Comparison of ENCODE assay signal across 37 cellular contexts in the genomic region with DNA sequence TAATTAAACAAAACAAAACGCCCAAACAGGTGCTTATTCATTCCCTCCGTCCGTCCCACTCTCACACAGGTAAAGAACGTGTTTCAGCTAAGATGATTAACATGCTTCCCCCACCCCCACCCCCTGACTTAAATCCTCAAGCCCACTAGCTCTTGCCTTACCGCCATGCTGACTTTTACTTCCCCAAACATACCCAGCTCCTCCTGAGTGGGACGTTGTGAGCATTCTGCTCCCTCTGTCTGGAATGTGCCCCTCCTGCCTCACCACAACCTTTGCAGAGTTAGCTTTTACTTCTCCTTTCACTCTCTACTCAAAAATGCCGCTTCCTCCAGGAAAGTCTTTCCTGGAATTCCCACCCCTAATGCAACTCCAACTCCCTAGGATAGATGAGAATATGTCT.
"Had no signal": no experiment of that assay in that cellular context is flagged by ENCODE, and none has a peak within 500 bp of the region (broad histone marks: within the 10 kb centered on the region; RNA-seq: fewer than 3 reads in every experiment).

No MANE protein-coding gene starts in this region.

- DNase-seq: activated CD4-positive, alpha-beta T cell treated with anti-CD3 and anti-CD28 coated beads for 4 hours; activated CD4-positive, alpha-beta T cell treated with anti-CD3 and anti-CD28 coated beads, Interleukin-2, amount 50 U/mL, for 48 hours; activated CD8-positive, alpha-beta memory T cell treated with anti-CD3 and anti-CD28 coated beads for 24 hours; activated effector memory CD4-positive, alpha-beta T cell treated with anti-CD3 and anti-CD28 coated beads, Interleukin-2, amount 50 U/mL, for 16 hours; activated naive CD4-positive, alpha-beta T cell treated with anti-CD3 and anti-CD28 coated beads for 36 hours; activated naive CD8-positive, alpha-beta T cell treated with anti-CD3 and anti-CD28 coated beads for 36 hours; adrenal gland; aorta; cerebellar nuclear complex; colonic mucosa; effector memory CD4-positive, alpha-beta T cell; erythroblast; gastrocnemius medialis; glutamatergic neuron; mammary epithelial cell; naive B cell; nephron progenitor cell; occipital lobe; psoas muscle; sigmoid colon; small intestine; stimulated activated CD4-positive, alpha-beta T cell treated with anti-CD3 and anti-CD28 coated beads, Interleukin-4, amount 100 ng/mL, for 24 hours; stimulated activated naive CD8-positive, alpha-beta T cell treated with anti-CD3 and anti-CD28 coated beads, Interleukin-15, amount 100 ng/mL, for 72 hours; T-helper 9 cell; thyroid gland; upper lobe of left lung had no signal

- ATAC-seq: gastrocnemius medialis; psoas muscle; stimulated activated memory B cell treated with anti-CD40 and anti-IgM and Interleukin-4, amounts not matched to agents 10 μg/mL and 1 μg/mL and 100 μg/mL, for 72 hours; stimulated activated naive CD8-positive, alpha-beta T cell treated with anti-CD3 and anti-CD28 coated beads, Interleukin-15, amount 100 ng/mL, for 72 hours had no signal

- H3K4me3 ChIP-seq: adrenal gland, cardiac muscle cell, colonic mucosa, dorsolateral prefrontal cortex, gastrocnemius medialis, hepatocyte, psoas muscle, sigmoid colon, thyroid gland, upper lobe of left lung had no signal

- H3K9me3 Mint-ChIP-seq: mesothelial cell of epicardium, nephron progenitor cell had no signal

- H3K27me3 Mint-ChIP-seq: naive B cell; stimulated activated memory B cell treated with anti-CD40 and anti-IgM and Interleukin-4, amounts not matched to agents 10 μg/mL and 1 μg/mL and 100 μg/mL, for 72 hours; stimulated activated naive CD8-positive, alpha-beta T cell treated with anti-CD3 and anti-CD28 coated beads, Interleukin-15, amount 100 ng/mL, for 72 hours had no signal

- H3K27me3 ChIP-seq: adrenal gland, cardiac muscle cell, colonic mucosa, gastrocnemius medialis, sigmoid colon, thyroid gland, upper lobe of left lung had no signal

- H3K27ac ChIP-seq: adrenal gland, cardiac muscle cell, colonic mucosa, dorsolateral prefrontal cortex, gastrocnemius medialis, hepatocyte, parathyroid adenoma, psoas muscle, sigmoid colon, thyroid gland, upper lobe of left lung, VCaP had no signal

- H3K9me3 ChIP-seq: adrenal gland, colonic mucosa, gastrocnemius medialis, psoas muscle, thyroid gland, upper lobe of left lung had no signal

- H3K4me2 ChIP-seq: hepatocyte had no signal

- H3K4me3 Mint-ChIP-seq: activated naive CD4-positive, alpha-beta T cell treated with anti-CD3 and anti-CD28 coated beads for 36 hours; activated naive CD8-positive, alpha-beta T cell treated with anti-CD3 and anti-CD28 coated beads for 36 hours; mesothelial cell of epicardium; naive B cell; nephron progenitor cell; stimulated activated memory B cell treated with anti-CD40 and anti-IgM and Interleukin-4, amounts not matched to agents 10 μg/mL and 1 μg/mL and 100 μg/mL, for 72 hours; stimulated activated naive CD8-positive, alpha-beta T cell treated with anti-CD3 and anti-CD28 coated beads, Interleukin-15, amount 100 ng/mL, for 72 hours; T-helper 1 cell treated with Interleukin-12 subunit alpha and Interleukin-12 subunit beta and Interleukin-4 antibody, amounts not matched to agents 30 μg/mL and 1 μg/mL, for 36 hours had no signal

- H3K36me3 Mint-ChIP-seq: activated naive CD8-positive, alpha-beta T cell treated with anti-CD3 and anti-CD28 coated beads for 36 hours; brain; mesothelial cell of epicardium; naive B cell; stimulated activated memory B cell treated with anti-CD40 and anti-IgM and Interleukin-4, amounts not matched to agents 10 μg/mL and 1 μg/mL and 100 μg/mL, for 72 hours had no signal

- H3K4me1 Mint-ChIP-seq: activated naive CD8-positive, alpha-beta T cell treated with anti-CD3 and anti-CD28 coated beads for 36 hours; mesothelial cell of epicardium; naive B cell; stimulated activated memory B cell treated with anti-CD40 and anti-IgM and Interleukin-4, amounts not matched to agents 10 μg/mL and 1 μg/mL and 100 μg/mL, for 72 hours; stimulated activated naive CD8-positive, alpha-beta T cell treated with anti-CD3 and anti-CD28 coated beads, Interleukin-15, amount 100 ng/mL, for 72 hours had no signal

- FAIRE-seq: islet of Langerhans, small intestine, TTC549 had no signal

- H3K9ac ChIP-seq: parathyroid adenoma had no signal

- H3K4me1 ChIP-seq: adrenal gland, colonic mucosa, gastrocnemius medialis, parathyroid adenoma, psoas muscle, sigmoid colon, thyroid gland, upper lobe of left lung had no signal

- H3K27ac Mint-ChIP-seq: activated naive CD4-positive, alpha-beta T cell treated with anti-CD3 and anti-CD28 coated beads for 36 hours; activated naive CD8-positive, alpha-beta T cell treated with anti-CD3 and anti-CD28 coated beads for 36 hours; mesothelial cell of epicardium; naive B cell; nephron progenitor cell; stimulated activated memory B cell treated with anti-CD40 and anti-IgM and Interleukin-4, amounts not matched to agents 10 μg/mL and 1 μg/mL and 100 μg/mL, for 72 hours; T-helper 1 cell treated with Interleukin-12 subunit alpha and Interleukin-12 subunit beta and Interleukin-4 antibody, amounts not matched to agents 30 μg/mL and 1 μg/mL, for 36 hours had no signal

- H2AFZ ChIP-seq: hepatocyte, parathyroid adenoma had no signal

- H3K36me3 ChIP-seq: adrenal gland, cardiac muscle cell, colonic mucosa, gastrocnemius medialis, sigmoid colon, thyroid gland, upper lobe of left lung had no signal

- H3K79me2 ChIP-seq: hepatocyte, parathyroid adenoma had no signal
